In genomic region chr1:218299416-218299815, GRCh38 we compare ENCODE assay signal across 1 cellular context.
TF ChIP-seq lines count a peak whose summit lies in the region.

No MANE protein-coding gene starts in this region.

TF ChIP-seq in H1, 55 proteins besides CTCF, POLR2A, EP300 and RAD21 (continued from another document):
- TF ChIP-seq, protein P1, sequence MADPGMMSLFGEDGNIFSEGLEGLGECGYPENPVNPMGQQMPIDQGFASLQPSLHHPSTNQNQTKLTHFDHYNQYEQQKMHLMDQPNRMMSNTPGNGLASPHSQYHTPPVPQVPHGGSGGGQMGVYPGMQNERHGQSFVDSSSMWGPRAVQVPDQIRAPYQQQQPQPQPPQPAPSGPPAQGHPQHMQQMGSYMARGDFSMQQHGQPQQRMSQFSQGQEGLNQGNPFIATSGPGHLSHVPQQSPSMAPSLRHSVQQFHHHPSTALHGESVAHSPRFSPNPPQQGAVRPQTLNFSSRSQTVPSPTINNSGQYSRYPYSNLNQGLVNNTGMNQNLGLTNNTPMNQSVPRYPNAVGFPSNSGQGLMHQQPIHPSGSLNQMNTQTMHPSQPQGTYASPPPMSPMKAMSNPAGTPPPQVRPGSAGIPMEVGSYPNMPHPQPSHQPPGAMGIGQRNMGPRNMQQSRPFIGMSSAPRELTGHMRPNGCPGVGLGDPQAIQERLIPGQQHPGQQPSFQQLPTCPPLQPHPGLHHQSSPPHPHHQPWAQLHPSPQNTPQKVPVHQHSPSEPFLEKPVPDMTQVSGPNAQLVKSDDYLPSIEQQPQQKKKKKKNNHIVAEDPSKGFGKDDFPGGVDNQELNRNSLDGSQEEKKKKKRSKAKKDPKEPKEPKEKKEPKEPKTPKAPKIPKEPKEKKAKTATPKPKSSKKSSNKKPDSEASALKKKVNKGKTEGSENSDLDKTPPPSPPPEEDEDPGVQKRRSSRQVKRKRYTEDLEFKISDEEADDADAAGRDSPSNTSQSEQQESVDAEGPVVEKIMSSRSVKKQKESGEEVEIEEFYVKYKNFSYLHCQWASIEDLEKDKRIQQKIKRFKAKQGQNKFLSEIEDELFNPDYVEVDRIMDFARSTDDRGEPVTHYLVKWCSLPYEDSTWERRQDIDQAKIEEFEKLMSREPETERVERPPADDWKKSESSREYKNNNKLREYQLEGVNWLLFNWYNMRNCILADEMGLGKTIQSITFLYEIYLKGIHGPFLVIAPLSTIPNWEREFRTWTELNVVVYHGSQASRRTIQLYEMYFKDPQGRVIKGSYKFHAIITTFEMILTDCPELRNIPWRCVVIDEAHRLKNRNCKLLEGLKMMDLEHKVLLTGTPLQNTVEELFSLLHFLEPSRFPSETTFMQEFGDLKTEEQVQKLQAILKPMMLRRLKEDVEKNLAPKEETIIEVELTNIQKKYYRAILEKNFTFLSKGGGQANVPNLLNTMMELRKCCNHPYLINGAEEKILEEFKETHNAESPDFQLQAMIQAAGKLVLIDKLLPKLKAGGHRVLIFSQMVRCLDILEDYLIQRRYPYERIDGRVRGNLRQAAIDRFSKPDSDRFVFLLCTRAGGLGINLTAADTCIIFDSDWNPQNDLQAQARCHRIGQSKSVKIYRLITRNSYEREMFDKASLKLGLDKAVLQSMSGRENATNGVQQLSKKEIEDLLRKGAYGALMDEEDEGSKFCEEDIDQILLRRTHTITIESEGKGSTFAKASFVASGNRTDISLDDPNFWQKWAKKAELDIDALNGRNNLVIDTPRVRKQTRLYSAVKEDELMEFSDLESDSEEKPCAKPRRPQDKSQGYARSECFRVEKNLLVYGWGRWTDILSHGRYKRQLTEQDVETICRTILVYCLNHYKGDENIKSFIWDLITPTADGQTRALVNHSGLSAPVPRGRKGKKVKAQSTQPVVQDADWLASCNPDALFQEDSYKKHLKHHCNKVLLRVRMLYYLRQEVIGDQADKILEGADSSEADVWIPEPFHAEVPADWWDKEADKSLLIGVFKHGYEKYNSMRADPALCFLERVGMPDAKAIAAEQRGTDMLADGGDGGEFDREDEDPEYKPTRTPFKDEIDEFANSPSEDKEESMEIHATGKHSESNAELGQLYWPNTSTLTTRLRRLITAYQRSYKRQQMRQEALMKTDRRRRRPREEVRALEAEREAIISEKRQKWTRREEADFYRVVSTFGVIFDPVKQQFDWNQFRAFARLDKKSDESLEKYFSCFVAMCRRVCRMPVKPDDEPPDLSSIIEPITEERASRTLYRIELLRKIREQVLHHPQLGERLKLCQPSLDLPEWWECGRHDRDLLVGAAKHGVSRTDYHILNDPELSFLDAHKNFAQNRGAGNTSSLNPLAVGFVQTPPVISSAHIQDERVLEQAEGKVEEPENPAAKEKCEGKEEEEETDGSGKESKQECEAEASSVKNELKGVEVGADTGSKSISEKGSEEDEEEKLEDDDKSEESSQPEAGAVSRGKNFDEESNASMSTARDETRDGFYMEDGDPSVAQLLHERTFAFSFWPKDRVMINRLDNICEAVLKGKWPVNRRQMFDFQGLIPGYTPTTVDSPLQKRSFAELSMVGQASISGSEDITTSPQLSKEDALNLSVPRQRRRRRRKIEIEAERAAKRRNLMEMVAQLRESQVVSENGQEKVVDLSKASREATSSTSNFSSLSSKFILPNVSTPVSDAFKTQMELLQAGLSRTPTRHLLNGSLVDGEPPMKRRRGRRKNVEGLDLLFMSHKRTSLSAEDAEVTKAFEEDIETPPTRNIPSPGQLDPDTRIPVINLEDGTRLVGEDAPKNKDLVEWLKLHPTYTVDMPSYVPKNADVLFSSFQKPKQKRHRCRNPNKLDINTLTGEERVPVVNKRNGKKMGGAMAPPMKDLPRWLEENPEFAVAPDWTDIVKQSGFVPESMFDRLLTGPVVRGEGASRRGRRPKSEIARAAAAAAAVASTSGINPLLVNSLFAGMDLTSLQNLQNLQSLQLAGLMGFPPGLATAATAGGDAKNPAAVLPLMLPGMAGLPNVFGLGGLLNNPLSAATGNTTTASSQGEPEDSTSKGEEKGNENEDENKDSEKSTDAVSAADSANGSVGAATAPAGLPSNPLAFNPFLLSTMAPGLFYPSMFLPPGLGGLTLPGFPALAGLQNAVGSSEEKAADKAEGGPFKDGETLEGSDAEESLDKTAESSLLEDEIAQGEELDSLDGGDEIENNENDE (IDR thresholded peaks at IDR 0.05; ENCODE audit: insufficient replicate concordance, low read length), result no peak
- no peak for TF ChIP-seq BCL11A (IDR thresholded peaks at IDR 0.05; ENCODE audit: low read depth in 2 of 2, low read length in 2 of 2)
- TF ChIP-seq MAFK (IDR thresholded peaks at IDR 0.05; ENCODE audit: low read depth, low read length), result no peak
- TF ChIP-seq CHD1 (IDR thresholded peaks at IDR 0.05; ENCODE audit: low read depth, low read length), result no peak
- no peak for TF ChIP-seq POLR2AphosphoS5 (IDR thresholded peaks at IDR 0.05; ENCODE audit: low read depth, low read length)
- no peak for TF ChIP-seq JUN (IDR thresholded peaks at IDR 0.05; ENCODE audit: low read depth, low read length)
- TF ChIP-seq CBX5 (IDR thresholded peaks at IDR 0.05; ENCODE audit: low read depth, low read length), result no peak
- TF ChIP-seq RFX5 (IDR thresholded peaks at IDR 0.05; ENCODE audit: borderline replicate concordance, low read depth, low read length), result no peak
TF ChIP-seq in H1: peak in this region for 0.
